Comparison of ENCODE assay signal across 1 cellular context in genomic region chr14:20580242-20580641, GRCh38.
A peak's percentile ranks its signal among the peaks of the same experiment; 100 is the strongest.
TF ChIP-seq lines count a peak whose summit lies in the region.

No MANE protein-coding gene starts in this region.

TF ChIP-seq in K562, 482 proteins besides CTCF, POLR2A, EP300 and RAD21 (continued from another document):
- TF ChIP-seq ZBTB49 (CRISPR knock-in tag; IDR thresholded peaks at IDR 0.05; ENCODE audit: borderline replicate concordance) (no peak), SOX6 (IDR thresholded peaks at IDR 0.05) (no peak), GTF3C2 (IDR thresholded peaks at IDR 0.05; ENCODE audit: borderline replicate concordance, extremely low read depth, insufficient read length) (no peak), NFE2 (IDR thresholded peaks at IDR 0.05; ENCODE audit: low read depth) (peak; percentile 45; the same call in 1 of the 2 replicates), EGR1 (conservative IDR thresholded peaks at IDR 0.05) (no peak), FOXO4 (CRISPR knock-in tag; IDR thresholded peaks at IDR 0.05) (no peak), SMARCB1 (IDR thresholded peaks at IDR 0.05; ENCODE audit: insufficient read length, low read depth) (no peak), ZNF592 (IDR thresholded peaks at IDR 0.05) (0 out of 2 replicates have a peak, but pooled peaks have one; percentile 44), ZNF316 (IDR thresholded peaks at IDR 0.05) (peak; percentile 2; the same call in 1 of the 2 replicates)
TF ChIP-seq in K562: peak in this region for 4.
